15 cellular contexts compared by ENCODE assay signal in genomic region chr5:133406208-133406607, GRCh38.
"Had no signal": no experiment of that assay in that cellular context is flagged by ENCODE, and none has a peak within 500 bp of the region (broad histone marks: within the 10 kb centered on the region; RNA-seq: fewer than 3 reads in every experiment).

No MANE protein-coding gene starts in this region.

- H3K4me1 Mint-ChIP-seq: central memory CD8-positive, alpha-beta T cell; immature natural killer cell had no signal

- DNase-seq: effector memory CD8-positive, alpha-beta T cell; foreskin keratinocyte; immature natural killer cell; kidney; left cardiac atrium; mesendoderm; psoas muscle; retina; right lobe of liver; stimulated activated CD4-positive, alpha-beta T cell treated with anti-CD3 and anti-CD28 coated beads, Interleukin-4, amount 100 ng/mL, for 4 hours; stimulated activated naive CD4-positive, alpha-beta T cell had no signal

- ATAC-seq: effector memory CD8-positive, alpha-beta T cell; foreskin keratinocyte; left cardiac atrium; naive thymus-derived CD4-positive, alpha-beta T cell; psoas muscle; right lobe of liver had no signal

- H3K4me3 Mint-ChIP-seq: central memory CD8-positive, alpha-beta T cell; effector memory CD8-positive, alpha-beta T cell; immature natural killer cell; naive thymus-derived CD4-positive, alpha-beta T cell; neural crest cell; type B pancreatic cell had no signal

- H3K9me3 Mint-ChIP-seq: central memory CD8-positive, alpha-beta T cell; effector memory CD8-positive, alpha-beta T cell; naive thymus-derived CD4-positive, alpha-beta T cell; neural crest cell had no signal

- H3K36me3 Mint-ChIP-seq: immature natural killer cell; naive thymus-derived CD4-positive, alpha-beta T cell had no signal

- H3K27ac ChIP-seq: foreskin keratinocyte, psoas muscle, right lobe of liver had no signal

- H3K27ac Mint-ChIP-seq: effector memory CD8-positive, alpha-beta T cell; immature natural killer cell; naive thymus-derived CD4-positive, alpha-beta T cell; type B pancreatic cell had no signal

- H3K4me3 ChIP-seq: psoas muscle, right lobe of liver had no signal
